In the genomic region with DNA sequence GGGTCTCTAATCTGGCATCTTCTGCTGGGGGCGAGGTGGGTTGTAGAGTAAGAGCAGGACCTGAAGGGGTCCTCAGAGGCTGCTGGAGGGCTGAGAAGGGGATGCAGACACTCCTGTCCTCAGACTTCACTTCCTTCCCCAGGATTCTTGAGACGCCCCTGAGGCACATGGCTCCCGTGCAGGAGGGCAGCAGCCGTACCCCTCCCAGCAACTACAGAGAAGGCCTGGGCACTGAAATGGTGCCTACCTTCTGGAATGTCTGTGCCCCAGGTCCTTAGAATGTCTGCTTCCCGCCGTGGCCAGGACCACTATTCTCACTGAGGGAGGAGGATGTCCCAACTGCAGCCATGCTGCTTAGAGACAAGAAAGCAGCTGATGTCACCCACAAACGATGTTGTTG, we compare ENCODE assay signal across 30 cellular contexts. TPM values are rescaled to one million over a fixed set of nuclear protein-coding genes. Genes with fewer than 3 reads are reported as not detected.
"Had no signal": no experiment of that assay in that cellular context is flagged by ENCODE, and none has a peak within 500 bp of the region (broad histone marks: within the 10 kb centered on the region; RNA-seq: fewer than 3 reads in every experiment).

No MANE protein-coding gene starts in this region.

- H3K9me3 ChIP-seq: prostate gland, thyroid gland had no signal

- H3K27ac ChIP-seq: esophagus muscularis mucosa, foreskin keratinocyte, gastroesophageal sphincter, heart left ventricle, hepatocyte, parathyroid adenoma, prostate gland, stomach, thyroid gland had no signal

- H3K27ac Mint-ChIP-seq: dendritic cell treated with granulocyte-macrophage colony-stimulating factor and Interleukin-4, amounts not matched to agents 40 ng/mL and 50 ng/mL, for 4 days; endodermal cell; memory B cell; natural killer cell had no signal

- H3K4me1 ChIP-seq: foreskin keratinocyte, gastroesophageal sphincter, prostate gland, stomach, thyroid gland had no signal

- H3K4me3 Mint-ChIP-seq: dendritic cell treated with granulocyte-macrophage colony-stimulating factor and Interleukin-4, amounts not matched to agents 40 ng/mL and 50 ng/mL, for 4 days; endodermal cell; memory B cell; natural killer cell; neural crest cell had no signal

- FAIRE-seq: colon, small intestine had no signal

- H3K9ac ChIP-seq: parathyroid adenoma had no signal

- H3K4me3 ChIP-seq: esophagus muscularis mucosa, gastroesophageal sphincter, heart left ventricle, hepatocyte, lung, prostate gland, stomach, thyroid gland had no signal

- H3K27me3 Mint-ChIP-seq: dendritic cell treated with granulocyte-macrophage colony-stimulating factor and Interleukin-4, amounts not matched to agents 40 ng/mL and 50 ng/mL, for 4 days; memory B cell had no signal

- H3K4me1 Mint-ChIP-seq: endodermal cell, memory B cell, natural killer cell had no signal

- DNase-seq: caudate nucleus; cerebellar nuclear complex; effector CD8-positive, alpha-beta T cell; endodermal cell; foreskin keratinocyte; left colon; natural killer cell; right cardiac atrium; small intestine; stimulated activated CD4-positive, alpha-beta T cell treated with anti-CD3 and anti-CD28 coated beads, Interleukin-12 subunit alpha, Interleukin-12 subunit beta, amount 100 ng/mL, for 4 hours; stimulated activated CD4-positive, alpha-beta T cell treated with anti-CD3 and anti-CD28 coated beads, Interleukin-1b, Interleukin-23, amount 100 ng/mL, for 48 hours; stimulated activated CD4-positive, alpha-beta T cell treated with anti-CD3 and anti-CD28 coated beads, Interleukin-4, amount 100 ng/mL, for 1 hour; stimulated activated CD8-positive, alpha-beta memory T cell treated with anti-CD3 and anti-CD28 coated beads, Interleukin-4, amount 100 ng/mL, for 48 hours; stimulated activated naive CD4-positive, alpha-beta T cell treated with Interleukin-2 at 50 U/mL for 16 hours; stomach; thyroid gland; trophoblast cell had no signal

- ATAC-seq: foreskin keratinocyte, gastroesophageal sphincter, heart left ventricle, left colon, natural killer cell, right cardiac atrium had no signal

- H3K27me3 ChIP-seq: esophagus muscularis mucosa, foreskin keratinocyte, gastroesophageal sphincter, heart left ventricle, hepatocyte, stomach, thyroid gland had no signal

RNA-seq across cellular contexts. Expression of a gene that starts 52.0 kb away (rescaled TPM):
- total RNA-seq: mononuclear cell, natural killer cell, neural crest cell, right cardiac atrium had no signal
- polyA plus RNA-seq: liver, right cardiac atrium had no signal
